21 cellular contexts compared by ENCODE assay signal in the genomic region with DNA sequence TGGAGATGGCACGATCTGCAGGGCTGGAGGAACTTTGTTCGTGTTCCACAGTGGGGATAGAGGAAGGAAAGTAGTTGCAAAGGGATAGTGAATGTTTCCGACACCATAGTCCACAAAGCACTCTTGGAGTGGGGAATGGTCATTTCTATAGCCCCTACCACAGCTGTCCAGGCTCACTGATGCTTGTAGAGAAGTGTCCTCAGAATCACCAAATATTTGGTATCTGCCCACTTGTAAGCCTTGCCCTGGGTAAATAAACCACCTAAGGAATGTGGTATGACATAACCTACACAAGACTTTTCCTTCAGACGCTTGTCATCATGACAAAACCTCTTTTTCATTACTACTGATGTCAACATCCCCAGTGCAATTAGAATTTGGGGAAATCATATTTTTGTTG.
"Had no signal": no experiment of that assay in that cellular context is flagged by ENCODE, and none has a peak within 500 bp of the region (broad histone marks: within the 10 kb centered on the region; RNA-seq: fewer than 3 reads in every experiment).

No MANE protein-coding gene starts in this region.

- H3K27ac ChIP-seq: neutrophil, pancreas, right lobe of liver, transverse colon, vagina had no signal

- H3K9me3 ChIP-seq: mucosa of descending colon, neutrophil, pancreas, right lobe of liver, transverse colon, vagina had no signal

- FAIRE-seq: endothelial cell of umbilical vein, frontal cortex, pancreas, small intestine had no signal

- H3K4me3 ChIP-seq: lung, mucosa of descending colon, pancreas, right lobe of liver, transverse colon, vagina had no signal

- DNase-seq: effector memory CD4-positive, alpha-beta T cell; erythroblast; hypothalamus; immature natural killer cell; islet precursor cell; kidney glomerular epithelial cell; mucosa of descending colon; naive B cell; pancreas; right lobe of liver; small intestine; stimulated activated CD4-positive, alpha-beta T cell treated with anti-CD3 and anti-CD28 coated beads, Interleukin-15, amount 100 ng/mL, for 24 hours; stimulated activated CD4-positive, alpha-beta T cell treated with anti-CD3 and anti-CD28 coated beads, Interleukin-2, amount 100 ng/mL, for 48 hours; stimulated activated naive B cell treated with anti-CD40 and anti-IgM and Interleukin-4, amounts not matched to agents 10 μg/mL and 1 μg/mL and 100 μg/mL, for 72 hours; transverse colon had no signal

- H3K36me3 ChIP-seq: neutrophil, pancreas, right lobe of liver, transverse colon, vagina had no signal

- H3K4me1 ChIP-seq: pancreas, right lobe of liver, transverse colon, vagina had no signal

- ATAC-seq: mucosa of descending colon; natural killer cell treated with Interleukin-12 subunit alpha and Interleukin-12 subunit beta and Interleukin-15 and Interleukin-18, amount 100 ng/mL, for 72 hours; pancreas; right lobe of liver; stimulated activated naive B cell treated with anti-CD40 and anti-IgM and Interleukin-4, amounts not matched to agents 10 μg/mL and 1 μg/mL and 100 μg/mL, for 72 hours had no signal

- H3K27me3 ChIP-seq: neutrophil, pancreas, right lobe of liver, transverse colon, vagina had no signal
